In the genomic region with DNA sequence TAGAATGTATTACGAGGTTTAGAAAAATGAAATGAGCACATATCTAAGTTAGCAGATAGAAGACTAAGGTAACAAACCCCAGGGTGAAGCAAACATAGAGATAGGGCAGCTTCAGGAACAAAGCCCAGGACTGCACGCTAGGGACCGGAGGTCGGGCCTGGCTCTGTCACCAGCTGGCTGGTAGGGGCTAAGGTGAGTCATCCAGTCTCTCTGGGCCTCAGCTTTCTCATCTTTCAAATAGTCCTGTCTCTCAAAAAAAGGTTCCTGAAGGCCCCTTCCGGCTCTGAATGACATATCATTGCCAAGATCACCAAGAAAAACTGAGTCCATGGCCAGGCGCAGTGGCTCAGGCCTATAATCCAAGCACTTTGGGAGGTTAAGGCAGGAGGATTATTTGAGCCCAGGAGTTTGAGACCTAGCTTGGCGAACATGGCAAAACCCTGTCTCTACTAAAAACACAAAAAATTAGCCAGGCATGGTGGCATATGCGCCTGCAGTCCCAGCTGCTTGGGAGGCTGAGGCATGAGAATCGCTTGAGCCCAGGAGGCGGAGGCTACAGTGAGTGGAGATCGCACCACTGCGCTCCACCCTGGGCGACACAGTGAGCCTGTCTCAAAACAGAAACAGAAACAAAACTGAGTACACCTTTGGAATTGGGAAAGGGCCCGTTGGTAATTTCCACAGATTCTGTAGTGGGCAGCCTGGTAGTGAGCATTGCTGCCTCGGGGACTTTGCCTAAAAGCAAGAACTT, we compare ENCODE assay signal across 20 cellular contexts. TPM values are rescaled to one million over a fixed set of nuclear protein-coding genes. Genes with fewer than 3 reads are reported as not detected.
DNase-seq lines count a peak whose midpoint lies in the region; ATAC-seq, FAIRE-seq and TF ChIP-seq lines count a peak whose summit lies in the region.
"Had no signal": no experiment of that assay in that cellular context is flagged by ENCODE, and none has a peak within 500 bp of the region (broad histone marks: within the 10 kb centered on the region; RNA-seq: fewer than 3 reads in every experiment).

No MANE protein-coding gene starts in this region.

- BruUV-seq in endothelial cell of umbilical vein (replicated peaks; lab: Mats Ljungman, UMichigan) = no TSS peak

- H3K4me3 ChIP-seq in endothelial cell of umbilical vein (replicated peaks in 1 of 3; ENCODE audit: insufficient read depth in 1 of 3, low read depth in 1 of 3, low read length in 3 of 3) = no peak overlapping the region
- H3K4me3 ChIP-seq: GM23248 had no signal

- POLR2A ChIA-PET in endothelial cell of umbilical vein (lab: Charles Lee) = no interaction called here

- no peaks in the 10 kb centered on the region for H3K9me3 ChIP-seq in endothelial cell of umbilical vein (replicated peaks; ENCODE audit: control insufficient read depth, insufficient read depth, low read length)

- no peak for FAIRE-seq in endothelial cell of umbilical vein (lab: Jason Lieb, UNC)
- FAIRE-seq: D721Med, H54 had no signal

- no peaks in the 10 kb centered on the region for H3K36me3 ChIP-seq in endothelial cell of umbilical vein (ENCODE audit: control insufficient read depth in 2 of 2, extremely low read depth in 1 of 2, insufficient read depth in 2 of 2, low read length in 2 of 2)

- CTCF ChIA-PET in endothelial cell of umbilical vein (lab: Charles Lee) = interaction anchor here (4.2 kb wide), 1 partner anchor 13 kb away, joined by 29 read pairs; no protein-coding TSS in a partner anchor

- no peak overlapping the region for H3K4me2 ChIP-seq in endothelial cell of umbilical vein (ENCODE audit: insufficient read depth, low read length)

- ATAC-seq in GM18502 (IDR thresholded peaks at IDR 0.05; ENCODE audit: poor library complexity, unreplicated experiment) = no peak
- ATAC-seq: CD8-positive, alpha-beta T cell; HCT116 had no signal

- no peaks in the 10 kb centered on the region for H3K79me2 ChIP-seq in endothelial cell of umbilical vein (ENCODE audit: control insufficient read depth, insufficient read depth, low read length)

- TF ChIP-seq POLR2A in endothelial cell of umbilical vein (IDR thresholded peaks at IDR 0.05; ENCODE audit: low read depth, low read length) = no peak

- H3K9me1 ChIP-seq in endothelial cell of umbilical vein (replicated peaks; ENCODE audit: control insufficient read depth, extremely low read depth, insufficient read depth, low read length) = no peaks in the 10 kb centered on the region

- H3K27me3 ChIP-seq in endothelial cell of umbilical vein (ENCODE audit: control insufficient read depth in 2 of 2, insufficient read depth in 2 of 2, low read length in 2 of 2) = no peaks in the 10 kb centered on the region

- peak; percentile 39 for DNase-seq in DMS53 (lab: John Stamatoyannopoulos, UW)
- DNase-seq in DMS53 treated with DMSO at 0.1 percent for 48 hours (lab: John Stamatoyannopoulos, UW; ENCODE audit: unreplicated experiment) = no peak
- DNase-seq in RPMI7951 (ENCODE audit: low read depth) = peak; percentile 25
- no peak for DNase-seq in endothelial cell of umbilical vein (ENCODE audit: low read depth, low spot score)
- no peak for DNase-seq in NCI-H748 (lab: John Stamatoyannopoulos, UW; ENCODE audit: unreplicated experiment)
- no peak for DNase-seq in cerebellum (ENCODE audit: low spot score)
- no peak for DNase-seq in nucleus accumbens (lab: John Stamatoyannopoulos, UW)
- DNase-seq: CD8-positive, alpha-beta T cell; COR-L47; DMS153; GM23248; KBM-7 had no signal

- no peaks in the 10 kb centered on the region for H3K4me1 ChIP-seq in endothelial cell of umbilical vein (ENCODE audit: control insufficient read depth, extremely low read depth, insufficient read depth, low read length)

- H3K27ac ChIP-seq in endothelial cell of umbilical vein (ENCODE audit: insufficient read depth, low read depth, low read length) = no peak overlapping the region
- H3K27ac ChIP-seq: 22Rv1, GM23248 had no signal

- intact Hi-C loops in endothelial cell of umbilical vein (cut with micrococcal nuclease) = no loop called here

- H3K9ac ChIP-seq in endothelial cell of umbilical vein (replicated peaks; ENCODE audit: extremely low read depth, insufficient read depth, low read length) = no peak overlapping the region
- H3K9ac ChIP-seq: GM23248 had no signal

- dilution Hi-C loops in endothelial cell of umbilical vein (cut with MboI; ENCODE audit: extremely low pct_ligation_motif_present, low sequenced_read_pairs) = no loop called here

- H4K20me1 ChIP-seq in endothelial cell of umbilical vein (replicated peaks; ENCODE audit: control insufficient read depth, extremely low read depth, insufficient read depth, low read length) = no peaks in the 10 kb centered on the region

- H2AFZ ChIP-seq in endothelial cell of umbilical vein (ENCODE audit: low read depth, low read length) = no peak overlapping the region
- H2AFZ ChIP-seq: GM23248 had no signal

- no peak for TF ChIP-seq CTCF in endothelial cell of umbilical vein (IDR thresholded peaks at IDR 0.05; ENCODE audit: extremely low read depth in 1 of 2, insufficient read depth in 1 of 2, low read depth in 1 of 2, low read length in 2 of 2)

TF ChIP-seq in endothelial cell of umbilical vein, 7 proteins besides CTCF, POLR2A, EP300 and RAD21:
- peak; percentile 4 for TF ChIP-seq JUN (IDR thresholded peaks at IDR 0.05; ENCODE audit: borderline replicate concordance, insufficient read depth, insufficient read length, low read depth)
- TF ChIP-seq EZH2 (IDR thresholded peaks at IDR 0.05; ENCODE audit: borderline replicate concordance, low read depth, low read length, severe bottlenecking) = no peak

RNA-seq across cellular contexts. Expression of a gene that starts 26.0 kb away (rescaled TPM):
- total RNA-seq in RPMI7951 (2014; rRNA removed; shearing (Covaris generic)) = not detected in 2 replicates
- total RNA-seq in endothelial cell of umbilical vein (not detected in 2 replicates), cerebellum (0.09 TPM)
- not detected in 2 replicates for polyA plus RNA-seq in endothelial cell of umbilical vein
- polyA plus RNA-seq in endothelial cell of umbilical vein (2011; cell fraction: cytosol; rRNA removed) = not detected in 2 replicates
- polyA plus RNA-seq in endothelial cell of umbilical vein (2011; cell fraction: nucleus; rRNA removed) = 0.03 TPM in 1 of 2 replicates, not detected in the other
- not detected in 2 replicates for polyA plus RNA-seq in endothelial cell of umbilical vein (2012)
- not detected in 2 replicates for polyA minus RNA-seq in endothelial cell of umbilical vein
- not detected for polyA minus RNA-seq in endothelial cell of umbilical vein (2011; cell fraction: cytosol; rRNA and poly(A)+ RNA removed)
- not detected in 2 replicates for polyA minus RNA-seq in endothelial cell of umbilical vein (2011; cell fraction: nucleus; rRNA and poly(A)+ RNA removed)
- total RNA-seq: A673; CD8-positive, alpha-beta T cell; GM23248 had no signal
- polyA plus RNA-seq: BJ, CD14-positive monocyte, GM23248 had no signal

RNA-seq across cellular contexts. Expression of a gene that starts 34.3 kb away (rescaled TPM):
- total RNA-seq in RPMI7951 (2014; rRNA removed; shearing (Covaris generic)) = 7.2 and 10.0 TPM in 2 replicates
- total RNA-seq in endothelial cell of umbilical vein (9.2 and 9.7 TPM in 2 replicates), cerebellum (3.3 TPM)
- 3.4 and 5.8 TPM in 2 replicates for polyA plus RNA-seq in endothelial cell of umbilical vein
- 4.8 TPM in 2 replicates for polyA plus RNA-seq in endothelial cell of umbilical vein (2011; cell fraction: cytosol; rRNA removed)
- polyA plus RNA-seq in endothelial cell of umbilical vein (2011; cell fraction: nucleus; rRNA removed) = 4.9 and 5.0 TPM in 2 replicates
- 6.6 and 6.7 TPM in 2 replicates for polyA plus RNA-seq in endothelial cell of umbilical vein (2012)
- polyA minus RNA-seq in endothelial cell of umbilical vein = 3.6 and 3.8 TPM in 2 replicates
- polyA minus RNA-seq in endothelial cell of umbilical vein (2011; cell fraction: cytosol; rRNA and poly(A)+ RNA removed) = 5.4 TPM
- 2.1 and 3.3 TPM in 2 replicates for polyA minus RNA-seq in endothelial cell of umbilical vein (2011; cell fraction: nucleus; rRNA and poly(A)+ RNA removed)

Comparison
In these comparisons a context has a peak if more than half of its experiments do, and no peak if none do; other contexts are left out.
1. DNase-seq: peak in DMS53 (single experiment) and RPMI7951 (single experiment); none in DMS53 treated with DMSO at 0.1 percent for 48 hours (single experiment), endothelial cell of umbilical vein (single experiment), NCI-H748 (single experiment), cerebellum (single experiment) and nucleus accumbens (0 of 56).